Comparison of ENCODE assay signal across 8 cellular contexts in genomic region chr6:134519456-134519855, GRCh38.
A peak's percentile ranks its signal among the peaks of the same experiment; 100 is the strongest.
DNase-seq lines count a peak whose midpoint lies in the region; TF ChIP-seq lines count a peak whose summit lies in the region.

No MANE protein-coding gene starts in this region.

- no peak for TF ChIP-seq CTCF in fibroblast of pulmonary artery (IDR thresholded peaks at IDR 0.05; ENCODE audit: low read length, missing control alignments)

- DNase-seq in stimulated activated naive CD4-positive, alpha-beta T cell (lab: John Stamatoyannopoulos, UW): peak in 5 of 6 experiments; percentile 13 to 70 (median 68)
- DNase-seq in stimulated activated naive CD4-positive, alpha-beta T cell treated with Interleukin-2 at 50 U/mL for 16 hours (lab: John Stamatoyannopoulos, UW): no peak
- DNase-seq in T-helper 2 cell (peak in 3 of 5 experiments; percentile 9 to 85 (median 23)), fibroblast of pulmonary artery (ENCODE audit: low read depth) (peak; percentile 89), NCI-H187 treated with DMSO at 0.1 percent for 48 hours (lab: John Stamatoyannopoulos, UW) (no peak), NCI-H1436 (lab: John Stamatoyannopoulos, UW) (no peak), NCI-H2029 treated with DMSO at 0.1 percent for 48 hours (lab: John Stamatoyannopoulos, UW) (no peak), NCI-H2171 (lab: John Stamatoyannopoulos, UW) (no peak)

- H3K4me3 ChIP-seq in fibroblast of pulmonary artery (replicated peaks; ENCODE audit: low read depth, low read length): no peak overlapping the region

Comparison
In these comparisons a context has a peak if more than half of its experiments do, and no peak if none do; other contexts are left out.
1. DNase-seq: peak in stimulated activated naive CD4-positive, alpha-beta T cell (5 of 6), T-helper 2 cell (3 of 5) and fibroblast of pulmonary artery (single experiment); none in stimulated activated naive CD4-positive, alpha-beta T cell treated with Interleukin-2 at 50 U/mL for 16 hours (single experiment), NCI-H187 treated with DMSO at 0.1 percent for 48 hours (single experiment), NCI-H1436 (single experiment), NCI-H2029 treated with DMSO at 0.1 percent for 48 hours (single experiment) and NCI-H2171 (single experiment).